In genomic region chr5:22649076-22649475, GRCh38 we compare ENCODE assay signal across 18 cellular contexts.
DNase-seq lines count a peak whose midpoint lies in the region; ATAC-seq and TF ChIP-seq lines count a peak whose summit lies in the region.
"Had no signal": no experiment of that assay in that cellular context is flagged by ENCODE, and none has a peak within 500 bp of the region (broad histone marks: within the 10 kb centered on the region; RNA-seq: fewer than 3 reads in every experiment).

No MANE protein-coding gene starts in this region.

- no peak overlapping the region for H3K4me3 ChIP-seq in BE2C (ENCODE audit: low read depth, low read length)
- H3K4me3 ChIP-seq: gastroesophageal sphincter, skin epidermis had no signal

- no peaks in the 10 kb centered on the region for H3K27me3 ChIP-seq in BE2C
- H3K27me3 ChIP-seq: gastroesophageal sphincter had no signal

- TF ChIP-seq CTCF in BE2C (IDR thresholded peaks at IDR 0.05; ENCODE audit: low read depth, low read length) (no peak), VCaP (conservative IDR thresholded peaks at IDR 0.05) (no peak)

- H3K27ac ChIP-seq in VCaP: peak overlapping the region; percentile 94
- H3K27ac ChIP-seq: C4-2B, gastroesophageal sphincter, skin epidermis had no signal

- DNase-seq in BE2C (peak; percentile 32), NCI-H1048 (lab: John Stamatoyannopoulos, UW) (peak; percentile 56), iris pigment epithelial cell (ENCODE audit: low read depth) (peak; percentile 14), NAMALWA (ENCODE audit: low spot score) (no peak)
- DNase-seq: activated CD4-positive, alpha-beta T cell treated with anti-CD3 and anti-CD28 coated beads for 48 hours; dermis blood vessel endothelial cell; KG1; NCI-H1092; NK-92 treated with Interleukin-12 subunit alpha and Interleukin-12 subunit beta, amount 100 ng/mL, for 24 hours; stimulated activated CD4-positive, alpha-beta T cell treated with anti-CD3 and anti-CD28 coated beads, Interleukin-4, amount 100 ng/mL, for 24 hours; SW 1271 had no signal

- no peak for ATAC-seq in GM19467 (IDR thresholded peaks at IDR 0.05; ENCODE audit: unreplicated experiment)
- no peak for ATAC-seq in HG02642 (IDR thresholded peaks at IDR 0.05; ENCODE audit: poor library complexity, unreplicated experiment)
- no peak for ATAC-seq in SK-N-SH treated with all-trans-retinoic acid at 6 μM for 48 hours
- ATAC-seq: gastroesophageal sphincter had no signal

- H3K4me1 ChIP-seq in BE2C: peaks cover 22% of the 10 kb centered on the region; the same call in 1 of the 2 replicates
- H3K4me1 ChIP-seq: gastroesophageal sphincter had no signal

- no peaks in the 10 kb centered on the region for H3K9me3 ChIP-seq in BE2C
- H3K9me3 ChIP-seq: gastroesophageal sphincter had no signal

- no peaks in the 10 kb centered on the region for H3K36me3 ChIP-seq in BE2C
- H3K36me3 ChIP-seq: gastroesophageal sphincter had no signal

TF ChIP-seq in SK-N-SH treated with all-trans-retinoic acid at 6 μM for 48 hours, 23 proteins besides CTCF, POLR2A, EP300 and RAD21:
- TF ChIP-seq CSRNP3 (CRISPR knock-in tag; IDR thresholded peaks at IDR 0.05) (no peak), OSR1 (CRISPR knock-in tag; IDR thresholded peaks at IDR 0.05) (no peak), ZC3H10 (CRISPR knock-in tag; IDR thresholded peaks at IDR 0.05) (no peak), ESRRG (CRISPR knock-in tag; IDR thresholded peaks at IDR 0.05) (no peak), PPARA (CRISPR knock-in tag; IDR thresholded peaks at IDR 0.05; ENCODE audit: borderline replicate concordance) (no peak), ISL1 (CRISPR knock-in tag; IDR thresholded peaks at IDR 0.05) (no peak), POU6F1 (CRISPR knock-in tag; IDR thresholded peaks at IDR 0.05; ENCODE audit: borderline replicate concordance, low read depth) (no peak), ZFP30 (CRISPR knock-in tag; IDR thresholded peaks at IDR 0.05) (no peak), ZNF565 (CRISPR knock-in tag; conservative IDR thresholded peaks at IDR 0.05; ENCODE audit: low read depth) (no peak)
TF ChIP-seq in SK-N-SH treated with all-trans-retinoic acid at 6 μM for 48 hours: peak in this region for 0.
